1 cellular context compared by ENCODE assay signal in genomic region chr12:31570880-31571279, GRCh38.
TF ChIP-seq lines count a peak whose summit lies in the region.

No MANE protein-coding gene starts in this region.

TF ChIP-seq in H1, 55 proteins besides CTCF, POLR2A, EP300 and RAD21:
- TF ChIP-seq PHF8 (conservative IDR thresholded peaks at IDR 0.05; ENCODE audit: low read depth, low read length) (no peak), NRF1 (IDR thresholded peaks at IDR 0.05; ENCODE audit: low read depth, low read length) (no peak), YY1 (IDR thresholded peaks at IDR 0.05; ENCODE audit: low read depth, low read length) (no peak), TEAD4 (IDR thresholded peaks at IDR 0.05; ENCODE audit: low read depth, low read length) (peak; percentile 88), BACH1 (IDR thresholded peaks at IDR 0.05; ENCODE audit: low read length) (no peak), CHD1 (IDR thresholded peaks at IDR 0.05; ENCODE audit: low read depth, low read length) (no peak), TBP (IDR thresholded peaks at IDR 0.05; ENCODE audit: low read depth, low read length) (no peak), NANOG (IDR thresholded peaks at IDR 0.05; ENCODE audit: insufficient read depth, low read depth, low read length, poor library complexity, severe bottlenecking) (peak; percentile 2), KDM5A (IDR thresholded peaks at IDR 0.05; ENCODE audit: low read length) (no peak)
- TF ChIP-seq, protein P1, sequence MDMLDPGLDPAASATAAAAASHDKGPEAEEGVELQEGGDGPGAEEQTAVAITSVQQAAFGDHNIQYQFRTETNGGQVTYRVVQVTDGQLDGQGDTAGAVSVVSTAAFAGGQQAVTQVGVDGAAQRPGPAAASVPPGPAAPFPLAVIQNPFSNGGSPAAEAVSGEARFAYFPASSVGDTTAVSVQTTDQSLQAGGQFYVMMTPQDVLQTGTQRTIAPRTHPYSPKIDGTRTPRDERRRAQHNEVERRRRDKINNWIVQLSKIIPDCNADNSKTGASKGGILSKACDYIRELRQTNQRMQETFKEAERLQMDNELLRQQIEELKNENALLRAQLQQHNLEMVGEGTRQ (IDR thresholded peaks at IDR 0.05; ENCODE audit: low read length) = no peak
